Comparison of ENCODE assay signal across 8 cellular contexts in genomic region chr13:51590966-51591627, GRCh38. TPM values are rescaled to one million over a fixed set of nuclear protein-coding genes. Genes with fewer than 3 reads are reported as not detected.
DNase-seq lines count a peak whose midpoint lies in the region; ATAC-seq and TF ChIP-seq lines count a peak whose summit lies in the region.

No MANE protein-coding gene starts in this region.

- no peaks in the 10 kb centered on the region for H3K27me3 Mint-ChIP-seq in neural crest cell (ENCODE audit: low read depth)

- H3K4me1 Mint-ChIP-seq in neural crest cell: peaks cover 50% of the 10 kb centered on the region

- H3K9me3 Mint-ChIP-seq in neural crest cell: no peaks in the 10 kb centered on the region

- H3K4me1 ChIP-seq in Peyer's patch: no peaks in the 10 kb centered on the region

- H3K27me3 ChIP-seq in dorsolateral prefrontal cortex: no peaks in the 10 kb centered on the region
- H3K27me3 ChIP-seq in Peyer's patch: no peaks in the 10 kb centered on the region

- peak overlapping the region in 46 of 59 donors; percentile 2 to 69 (median 35) for H3K27ac ChIP-seq in dorsolateral prefrontal cortex
- peak overlapping the region in 1 of 4 donors; percentile 31 for H3K27ac ChIP-seq in Peyer's patch

- intact Hi-C loops in dorsolateral prefrontal cortex (cut with DNase I): no loop called here

- no peaks in the 10 kb centered on the region for H3K36me3 Mint-ChIP-seq in neural crest cell (ENCODE audit: low read depth)

- H3K27ac Mint-ChIP-seq in neural crest cell (ENCODE audit: unreplicated experiment): peak overlapping the region; percentile 64

- TF ChIP-seq CTCF in dorsolateral prefrontal cortex (IDR thresholded peaks at IDR 0.05 in 54 of 56, conservative IDR thresholded peaks at IDR 0.05 in 2 of 56; ENCODE audit: low read depth in 1 of 56, partially characterized antibody in 56 of 56) (no peak), neural crest cell (conservative IDR thresholded peaks at IDR 0.05) (no peak), Peyer's patch (IDR thresholded peaks at IDR 0.05) (no peak)

- no peaks in the 10 kb centered on the region for H3K9me3 ChIP-seq in Peyer's patch

- H3K4me3 ChIP-seq in dorsolateral prefrontal cortex (peak overlapping the region in 5 of 59 donors; percentile 0 to 15 (median 5)), Peyer's patch (no peak overlapping the region)

- ATAC-seq in GM21786 (IDR thresholded peaks at IDR 0.05; ENCODE audit: unreplicated experiment): no peak

- no peaks in the 10 kb centered on the region for H3K36me3 ChIP-seq in Peyer's patch

- peak overlapping the region; percentile 3 for H3K4me3 Mint-ChIP-seq in neural crest cell

- TF ChIP-seq POLR2A in Peyer's patch (IDR thresholded peaks at IDR 0.05): no peak

- DNase-seq in DMS114 treated with DMSO at 0.1 percent for 48 hours (lab: John Stamatoyannopoulos, UW; ENCODE audit: unreplicated experiment) (peak; percentile 11), NCI-H524 treated with DMSO at 0.1 percent for 48 hours (lab: John Stamatoyannopoulos, UW) (peak; percentile 81), dorsolateral prefrontal cortex (no peak), neural crest cell (ENCODE audit: low read depth, low spot score) (no peak), Peyer's patch (no peak), HuH-7 (ENCODE audit: low spot score) (no peak), COR-L47 (lab: John Stamatoyannopoulos, UW) (no peak)

RNA-seq across cellular contexts. Expression of gene WDFY2, which starts 6.8 kb away (rescaled TPM):
- total RNA-seq in dorsolateral prefrontal cortex (10 to 100 TPM; 10.9 to 39.0 (median 19.4) TPM), neural crest cell (18.9 and 20.7 TPM in 2 replicates), Peyer's patch (10 to 100 TPM in 2 of 4 donors, 1 to 10 TPM in 2; 6.0 to 11.3 (median 9.7) TPM)

Comparison
In these comparisons a context has a peak if more than half of its experiments do, and no peak if none do; other contexts are left out.
1. DNase-seq: peak in DMS114 treated with DMSO at 0.1 percent for 48 hours (single experiment) and NCI-H524 treated with DMSO at 0.1 percent for 48 hours (single experiment); none in dorsolateral prefrontal cortex (0 of 10), neural crest cell (single experiment), Peyer's patch (0 of 3), HuH-7 (single experiment) and COR-L47 (single experiment).